Comparison of ENCODE assay signal across 19 cellular contexts in genomic region chrX:68487254-68487653, GRCh38. TPM values are rescaled to one million over a fixed set of nuclear protein-coding genes. Genes with fewer than 3 reads are reported as not detected.
DNase-seq lines count a peak whose midpoint lies in the region; ATAC-seq, FAIRE-seq and TF ChIP-seq lines count a peak whose summit lies in the region.
"Had no signal": no experiment of that assay in that cellular context is flagged by ENCODE, and none has a peak within 500 bp of the region (broad histone marks: within the 10 kb centered on the region; RNA-seq: fewer than 3 reads in every experiment).

No MANE protein-coding gene starts in this region.

- dilution Hi-C loops in IMR-90 (cut with HindIII; ENCODE audit: low sequenced_read_pairs, unreplicated experiment), result no loop called here

- H3K9me3 ChIP-seq in IMR-90 (ENCODE audit: control insufficient read depth, insufficient read depth, low read length) (no peaks in the 10 kb centered on the region), astrocyte (ENCODE audit: insufficient read depth, low read depth, low read length) (no peaks in the 10 kb centered on the region)
- H3K9me3 ChIP-seq: BLaER1, Caco-2, HAP-1 had no signal

- H3K9ac ChIP-seq in IMR-90 (ENCODE audit: low read depth, low read length), result no peak overlapping the region
- H3K9ac ChIP-seq in astrocyte (ENCODE audit: low read length), result no peak overlapping the region
- H3K9ac ChIP-seq: BLaER1 had no signal

- in situ Hi-C loops in IMR-90 (cut with MboI; ENCODE audit: low sequenced_read_pairs), result no loop called here

- no peak overlapping the region for H3K4me3 Mint-ChIP-seq in astrocyte (ENCODE audit: unreplicated experiment)
- H3K4me3 Mint-ChIP-seq: B cell; CD4-positive, CD25-positive, alpha-beta regulatory T cell; CD8-positive, alpha-beta T cell had no signal

- no peak overlapping the region for H3K27ac Mint-ChIP-seq in astrocyte (ENCODE audit: unreplicated experiment)
- H3K27ac Mint-ChIP-seq: B cell; CD4-positive, CD25-positive, alpha-beta regulatory T cell; CD8-positive, alpha-beta T cell had no signal

- no peak overlapping the region for H3K18ac ChIP-seq in IMR-90 (ENCODE audit: low read depth, low read length)

- peak; percentile 95 for FAIRE-seq in astrocyte (lab: Jason Lieb, UNC)
- FAIRE-seq: G401.6, GM12878, H54 had no signal

- CTCF ChIA-PET in IMR-90 (lab: Yijun Ruan, JAX) (no interaction called here), HEK293T (lab: Yijun Ruan, JAX) (no interaction called here), GM10248 (lab: Yijun Ruan, JAX) (no interaction called here)

- H3K4me2 ChIP-seq in IMR-90 (ENCODE audit: low read depth, low read length) (no peak overlapping the region), astrocyte (ENCODE audit: low read length) (no peak overlapping the region)
- H3K4me2 ChIP-seq: BLaER1 had no signal

- no peak for ATAC-seq in IMR-90 (ENCODE audit: low read depth)
- ATAC-seq in left colon, result peak; percentile 34
- ATAC-seq: CD8-positive, alpha-beta T cell; GM12878 had no signal

- no peak for TF ChIP-seq POLR2A in IMR-90 (IDR thresholded peaks at IDR 0.05; ENCODE audit: low read depth, low read length)

- H2BK5ac ChIP-seq in IMR-90 (ENCODE audit: low read depth, low read length, poor library complexity, severe bottlenecking), result no peak overlapping the region

- no peaks in the 10 kb centered on the region for H3K9me1 ChIP-seq in IMR-90 (ENCODE audit: insufficient read depth, low read length)

- H3K27ac ChIP-seq in IMR-90 (ENCODE audit: insufficient read depth, low read length), result no peak overlapping the region
- H3K27ac ChIP-seq in astrocyte (ENCODE audit: low read depth, low read length), result no peak overlapping the region
- H3K27ac ChIP-seq: BLaER1, C4-2B had no signal

- no peaks in the 10 kb centered on the region for H3K79me2 ChIP-seq in astrocyte (ENCODE audit: insufficient read depth, low read length)

- H3K36me3 ChIP-seq in IMR-90 (ENCODE audit: control insufficient read depth, insufficient read depth, low read length) (no peaks in the 10 kb centered on the region), astrocyte (ENCODE audit: insufficient read depth, low read length) (no peaks in the 10 kb centered on the region)
- H3K36me3 ChIP-seq: BLaER1, HAP-1 had no signal

- no peak overlapping the region for H2AFZ ChIP-seq in IMR-90 (replicated peaks; ENCODE audit: low read length, poor library complexity)
- no peak overlapping the region for H2AFZ ChIP-seq in astrocyte (ENCODE audit: low read depth, low read length)

- no peak overlapping the region for H3K4ac ChIP-seq in IMR-90 (ENCODE audit: low read depth, low read length)

- H3K27me3 ChIP-seq in IMR-90 (ENCODE audit: control insufficient read depth, insufficient read depth, low read length), result peaks cover 3% of the 10 kb centered on the region
- no peaks in the 10 kb centered on the region for H3K27me3 ChIP-seq in astrocyte (ENCODE audit: insufficient read depth, low read length)

- DNase-seq in IMR-90, result no peak
- DNase-seq in astrocyte (ENCODE audit: low read depth), result no peak
- no peak for DNase-seq in left colon
- DNase-seq in HEK293T (ENCODE audit: extremely low spot score), result no peak
- no peak for DNase-seq in iPS-NIHi7 (ENCODE audit: extremely low spot score)
- no peak for DNase-seq in GM10248 (ENCODE audit: extremely low spot score)
- DNase-seq: Caco-2; CD4-positive, CD25-positive, alpha-beta regulatory T cell; CD8-positive, alpha-beta T cell; DMS153; DND-41; GOT3 had no signal

- H3K4me1 ChIP-seq in IMR-90 (ENCODE audit: control insufficient read depth, insufficient read depth, low read length) (no peaks in the 10 kb centered on the region), astrocyte (ENCODE audit: insufficient read depth, low read length) (no peaks in the 10 kb centered on the region)
- H3K4me1 ChIP-seq: BLaER1, HAP-1 had no signal

- H2AK9ac ChIP-seq in IMR-90 (replicated peaks; ENCODE audit: low read depth, low read length, poor library complexity), result no peak overlapping the region

- no peak overlapping the region for H4K8ac ChIP-seq in IMR-90 (ENCODE audit: low read depth in 2 of 2, low read length in 2 of 2)

- H4K20me1 ChIP-seq in IMR-90 (ENCODE audit: insufficient read depth, low read length), result no peaks in the 10 kb centered on the region
- no peaks in the 10 kb centered on the region for H4K20me1 ChIP-seq in astrocyte (ENCODE audit: insufficient read depth, low read length)
- H4K20me1 ChIP-seq: BLaER1 had no signal

- no peaks in the 10 kb centered on the region for H3K9me3 Mint-ChIP-seq in astrocyte (ENCODE audit: unreplicated experiment)
- H3K9me3 Mint-ChIP-seq: CD4-positive, CD25-positive, alpha-beta regulatory T cell; CD8-positive, alpha-beta T cell had no signal

- POLR2A ChIA-PET in IMR-90 (lab: Charles Lee; ENCODE audit: unreplicated experiment), result no interaction called here
- POLR2A ChIA-PET in HEK293T (lab: Yijun Ruan, JAX), result no interaction called here
- POLR2A ChIA-PET in GM10248 (lab: Yijun Ruan, JAX), result no interaction called here

- H3K79me1 ChIP-seq in IMR-90 (ENCODE audit: low read depth in 1 of 2, low read length in 2 of 2), result no peaks in the 10 kb centered on the region

- TF ChIP-seq RAD21 in IMR-90 (IDR thresholded peaks at IDR 0.05; ENCODE audit: low read length), result no peak

- no peak overlapping the region for H2BK15ac ChIP-seq in IMR-90 (ENCODE audit: low read depth, low read length)

- H3K4me1 Mint-ChIP-seq in astrocyte (ENCODE audit: low read depth, unreplicated experiment), result no peaks in the 10 kb centered on the region
- H3K4me1 Mint-ChIP-seq: B cell had no signal

- WGBS in IMR-90 (ENCODE audit: extremely low coverage in 2 of 2, insufficient read length in 1 of 2), 2 experiments, result 29% methylated on average over 4 of the region's 4 CpGs; no CpG with 5 or more reads in 1 of the 2 experiments

- no peak overlapping the region for H2BK120ac ChIP-seq in IMR-90 (ENCODE audit: low read depth, low read length)

- no peak overlapping the region for H2BK20ac ChIP-seq in IMR-90 (ENCODE audit: low read depth, low read length)

- no peaks in the 10 kb centered on the region for H3K27me3 Mint-ChIP-seq in astrocyte (ENCODE audit: low read depth, unreplicated experiment)
- H3K27me3 Mint-ChIP-seq: B cell; CD4-positive, CD25-positive, alpha-beta regulatory T cell had no signal

- H3K4me3 ChIP-seq in IMR-90 (ENCODE audit: insufficient read depth, low read depth, low read length), result no peak overlapping the region
- no peak overlapping the region for H3K4me3 ChIP-seq in astrocyte (ENCODE audit: insufficient read depth, low read depth, low read length)
- H3K4me3 ChIP-seq: BLaER1, GM12878, HAP-1 had no signal

- TF ChIP-seq CTCF in IMR-90 (conservative IDR thresholded peaks at IDR 0.05; ENCODE audit: low read depth, low read length) (no peak), astrocyte (IDR thresholded peaks at IDR 0.05; ENCODE audit: insufficient read depth, low read depth, low read length) (no peak), GM10248 (IDR thresholded peaks at IDR 0.05; ENCODE audit: control extremely low read depth, extremely low read depth, low read depth, missing control alignments) (no peak)

- H4K91ac ChIP-seq in IMR-90 (ENCODE audit: insufficient read depth, low read depth, low read length), result no peak overlapping the region

- H2AK5ac ChIP-seq in IMR-90 (ENCODE audit: low read depth, low read length), result no peak overlapping the region

- no TSS peak for BruUV-seq in IMR-90 (replicated peaks; lab: Mats Ljungman, UMichigan)

- no peak overlapping the region for H4K5ac ChIP-seq in IMR-90 (ENCODE audit: low read depth, low read length)

- no peaks in the 10 kb centered on the region for H3K36me3 Mint-ChIP-seq in astrocyte (ENCODE audit: low read depth, unreplicated experiment)
- H3K36me3 Mint-ChIP-seq: CD4-positive, CD25-positive, alpha-beta regulatory T cell; CD8-positive, alpha-beta T cell had no signal

- H3K56ac ChIP-seq in IMR-90 (ENCODE audit: extremely low read depth, insufficient read depth, low read length), result no peak overlapping the region

- no peak overlapping the region for H3K23ac ChIP-seq in IMR-90 (ENCODE audit: low read depth, low read length)

- H3K14ac ChIP-seq in IMR-90 (replicated peaks; ENCODE audit: low read depth, low read length), result no peak overlapping the region

- intact Hi-C loops in IMR-90 (cut with micrococcal nuclease) (no loop called here), left colon (cut with DNase I, micrococcal nuclease) (no loop called here)

TF ChIP-seq in IMR-90, 13 proteins besides CTCF, POLR2A, EP300 and RAD21 (continues in another document):
- no peak for TF ChIP-seq BHLHE40 (IDR thresholded peaks at IDR 0.05; ENCODE audit: low read depth, low read length)
- TF ChIP-seq, protein P1, sequence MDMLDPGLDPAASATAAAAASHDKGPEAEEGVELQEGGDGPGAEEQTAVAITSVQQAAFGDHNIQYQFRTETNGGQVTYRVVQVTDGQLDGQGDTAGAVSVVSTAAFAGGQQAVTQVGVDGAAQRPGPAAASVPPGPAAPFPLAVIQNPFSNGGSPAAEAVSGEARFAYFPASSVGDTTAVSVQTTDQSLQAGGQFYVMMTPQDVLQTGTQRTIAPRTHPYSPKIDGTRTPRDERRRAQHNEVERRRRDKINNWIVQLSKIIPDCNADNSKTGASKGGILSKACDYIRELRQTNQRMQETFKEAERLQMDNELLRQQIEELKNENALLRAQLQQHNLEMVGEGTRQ (IDR thresholded peaks at IDR 0.05; ENCODE audit: low read depth, low read length), result no peak
- TF ChIP-seq NFE2L2 (IDR thresholded peaks at IDR 0.05; ENCODE audit: low read depth, low read length), result no peak

TF ChIP-seq in HEK293T, 16 proteins besides CTCF, POLR2A, EP300 and RAD21:
- TF ChIP-seq FOXK2 (IDR thresholded peaks at IDR 0.05) (no peak), FOXM1 (IDR thresholded peaks at IDR 0.05; ENCODE audit: borderline replicate concordance) (no peak), ZNF384 (IDR thresholded peaks at IDR 0.05) (no peak), SUZ12 (IDR thresholded peaks at IDR 0.05) (no peak), ARNT (IDR thresholded peaks at IDR 0.05) (no peak), FOXA1 (IDR thresholded peaks at IDR 0.05) (no peak), ELF4 (IDR thresholded peaks at IDR 0.05) (no peak), SP1 (IDR thresholded peaks at IDR 0.05) (no peak), HDGF (IDR thresholded peaks at IDR 0.05; ENCODE audit: borderline replicate concordance) (no peak), NFRKB (IDR thresholded peaks at IDR 0.05) (no peak), L3MBTL2 (conservative IDR thresholded peaks at IDR 0.05) (no peak)

RNA-seq across cellular contexts. Expression of gene YIPF6, which starts 11.6 kb away (rescaled TPM):
- total RNA-seq in IMR-90 (2012; rRNA removed), result 22.4 and 30.8 TPM in 2 replicates
- 9.7 TPM in 2 replicates for polyA plus RNA-seq in IMR-90 (2012; rRNA removed)
- polyA plus RNA-seq in IMR-90 (2012; cell fraction: cytosol; rRNA removed), result 2.0 and 6.3 TPM in 2 replicates
- polyA plus RNA-seq in IMR-90 (2012; cell fraction: nucleus; rRNA removed; ENCODE audit: low replicate concordance), result 1.3 and 7.5 TPM in 2 replicates
- total RNA-seq in astrocyte, result 33.0 and 38.2 TPM in 2 replicates
- 10 to 100 TPM; 53.4 to 57.8 TPM for total RNA-seq in left colon

RNA-seq across cellular contexts. Expression of gene OPHN1, which starts 54.0 kb away (rescaled TPM):
- total RNA-seq in IMR-90 (2012; rRNA removed) (12.5 and 13.1 TPM in 2 replicates), astrocyte (3.7 and 5.1 TPM in 2 replicates), left colon (1 to 10 TPM; 5.0 to 7.6 TPM)
- polyA plus RNA-seq in IMR-90 (2012; rRNA removed), result 4.0 and 4.5 TPM in 2 replicates
- 0.83 and 1.4 TPM in 2 replicates for polyA plus RNA-seq in IMR-90 (2012; cell fraction: cytosol; rRNA removed)
- 4.3 and 8.4 TPM in 2 replicates for polyA plus RNA-seq in IMR-90 (2012; cell fraction: nucleus; rRNA removed; ENCODE audit: low replicate concordance)
- polyA plus RNA-seq: CD4-positive, CD25-positive, alpha-beta regulatory T cell had no signal
